8 cellular contexts compared by ENCODE assay signal in the genomic region with DNA sequence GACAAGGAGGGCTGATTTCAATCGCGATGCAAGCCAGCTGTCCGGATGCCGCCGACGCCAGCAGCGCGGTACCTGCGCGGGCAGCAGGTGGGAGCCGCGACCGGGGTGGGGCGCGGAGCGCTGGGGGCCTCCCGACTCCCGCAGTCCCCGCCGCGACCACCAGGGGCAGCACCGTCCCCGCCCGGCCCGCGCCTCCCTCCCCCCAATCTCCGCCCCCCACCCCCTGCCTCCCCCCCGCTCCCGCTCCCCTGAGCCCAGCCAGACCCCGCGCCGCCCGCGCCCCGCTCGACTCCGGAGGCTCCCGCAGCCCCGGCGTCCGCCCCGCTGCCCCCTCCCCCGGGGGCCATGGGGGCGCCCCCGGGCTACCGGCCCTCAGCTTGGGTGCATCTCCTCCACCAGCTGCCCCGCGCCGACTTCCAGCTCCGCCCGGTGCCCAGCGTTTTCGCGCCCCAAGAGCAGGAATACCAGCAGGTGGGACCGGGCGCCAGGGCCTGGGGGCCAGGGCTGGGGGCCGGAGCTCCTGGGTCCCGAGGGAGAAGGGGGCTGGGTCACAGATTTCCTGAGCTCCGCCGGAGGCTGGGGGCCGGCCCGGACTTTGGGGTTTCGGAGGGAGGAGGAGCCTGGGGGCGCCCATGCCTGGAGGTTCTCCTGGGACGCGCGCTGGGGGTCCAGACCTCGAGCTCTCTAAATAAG.
A peak's percentile ranks its signal among the peaks of the same experiment; 100 is the strongest.
DNase-seq lines count a peak whose midpoint lies in the region; ATAC-seq and TF ChIP-seq lines count a peak whose summit lies in the region.

A gene (plus strand): TSS at position 257 of the 693 bp plus-strand sequence. CDS start 89 bp downstream, at position 346.

- DNase-seq in activated CD8-positive, alpha-beta memory T cell treated with anti-CD3 and anti-CD28 coated beads for 24 hours: peak; percentile 76
- DNase-seq in head of caudate nucleus: peak in 39 of 42 donors; percentile 62 to 92 (median 82)
- DNase-seq in stimulated activated CD4-positive, alpha-beta T cell treated with anti-CD3 and anti-CD28 coated beads, Interleukin-15, amount 100 ng/mL, for 24 hours: peak; percentile 59
- DNase-seq in T1000 (lab: John Stamatoyannopoulos, UW): no peak
- no peak for DNase-seq in NCI-H2171 treated with DMSO at 0.1 percent for 48 hours (lab: John Stamatoyannopoulos, UW)

- intact Hi-C loops in head of caudate nucleus (cut with DNase I): no loop called here

- peak; percentile 43 for TF ChIP-seq CTCF in GM12873 (IDR thresholded peaks at IDR 0.05; ENCODE audit: insufficient read depth, low read depth, low read length, missing control alignments)

- no peak for ATAC-seq in GM18868 (IDR thresholded peaks at IDR 0.05; ENCODE audit: unreplicated experiment)
- no peak for ATAC-seq in GM19351 (IDR thresholded peaks at IDR 0.05; ENCODE audit: unreplicated experiment)

Comparison
In these comparisons a context has a peak if more than half of its experiments do, and no peak if none do; other contexts are left out.
1. DNase-seq: peak in activated CD8-positive, alpha-beta memory T cell treated with anti-CD3 and anti-CD28 coated beads for 24 hours (single experiment), head of caudate nucleus (39 of 42) and stimulated activated CD4-positive, alpha-beta T cell treated with anti-CD3 and anti-CD28 coated beads, Interleukin-15, amount 100 ng/mL, for 24 hours (single experiment); none in T1000 (single experiment) and NCI-H2171 treated with DMSO at 0.1 percent for 48 hours (single experiment).